Comparison of ENCODE assay signal across 8 cellular contexts in genomic region chr10:3668276-3668960, GRCh38.
DNase-seq lines count a peak whose midpoint lies in the region; ATAC-seq and TF ChIP-seq lines count a peak whose summit lies in the region.

No MANE protein-coding gene starts in this region.

- intact Hi-C loops in posterior vena cava (cut with DNase I) (loop anchor here in 1 of 2 donors (5.0 kb wide), 1 partner anchor 476 kb away; no protein-coding TSS in a partner anchor), lower leg skin (cut with DNase I; ENCODE audit: low total_unique reads) (no loop called here)

- TF ChIP-seq CTCF in fibroblast of mammary gland (conservative IDR thresholded peaks at IDR 0.05; ENCODE audit: control insufficient read depth, insufficient read depth, low read depth, low read length) (no peak), lower leg skin (IDR thresholded peaks at IDR 0.05) (no peak)

- ATAC-seq in HG03521 (IDR thresholded peaks at IDR 0.05; ENCODE audit: unreplicated experiment) (no peak), HG02678 (IDR thresholded peaks at IDR 0.05; ENCODE audit: unreplicated experiment) (no peak)

- DNase-seq in DMS153 (lab: John Stamatoyannopoulos, UW) (peak; percentile 23), DMS153 treated with DMSO at 0.1 percent for 48 hours (lab: John Stamatoyannopoulos, UW; ENCODE audit: unreplicated experiment) (no peak), fibroblast of mammary gland (ENCODE audit: low read depth) (peak; percentile 62), posterior vena cava (ENCODE audit: low spot score) (peak; percentile 89), lower leg skin (ENCODE audit: low spot score in 2 of 2) (no peak)
- peak; percentile 17 to 36 for DNase-seq in activated CD8-positive, alpha-beta memory T cell treated with anti-CD3 and anti-CD28 coated beads for 4 hours (ENCODE audit: low read depth in 2 of 2)

- no peak for TF ChIP-seq POLR2A in lower leg skin (IDR thresholded peaks at IDR 0.05)

- WGBS in lower leg skin, 2 donors = 42 to 48% methylated on average over 21 of the region's 21 CpGs

- H3K4me3 ChIP-seq in fibroblast of mammary gland (ENCODE audit: control insufficient read depth, low read depth, low read length) = peak overlapping the region; percentile 1
- no peak overlapping the region for H3K4me3 ChIP-seq in lower leg skin (ENCODE audit: low read depth, poor library complexity, severe bottlenecking)

Comparison
In these comparisons a context has a peak if more than half of its experiments do, and no peak if none do; other contexts are left out.
1. DNase-seq: peak in DMS153 (single experiment), activated CD8-positive, alpha-beta memory T cell treated with anti-CD3 and anti-CD28 coated beads for 4 hours (2 of 2), fibroblast of mammary gland (single experiment) and posterior vena cava (single experiment); none in DMS153 treated with DMSO at 0.1 percent for 48 hours (single experiment) and lower leg skin (0 of 2).